Comparison of ENCODE assay signal across 8 cellular contexts in the genomic region with DNA sequence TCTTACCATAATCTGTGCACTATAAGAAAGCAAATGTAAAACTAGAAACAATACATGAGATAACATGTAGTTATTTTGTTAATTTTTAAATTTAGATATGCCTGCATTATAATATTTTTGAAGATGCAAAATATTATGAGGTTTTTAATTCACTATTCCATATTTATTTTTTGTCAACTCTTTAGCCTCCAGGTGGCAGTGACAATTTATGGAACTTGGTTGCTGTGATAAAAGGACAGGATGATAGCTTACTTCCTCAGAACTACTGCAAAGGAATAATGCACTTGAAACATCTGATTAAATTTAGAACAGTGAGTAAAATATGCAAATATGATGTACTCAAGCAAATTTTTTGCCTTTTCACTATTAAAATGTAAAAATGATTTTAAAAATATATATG. TPM values are rescaled to one million over a fixed set of nuclear protein-coding genes. Genes with fewer than 3 reads are reported as not detected.
DNase-seq lines count a peak whose midpoint lies in the region; ATAC-seq and TF ChIP-seq lines count a peak whose summit lies in the region.

No MANE protein-coding gene starts in this region.

- TF ChIP-seq CTCF in AG04449 (IDR thresholded peaks at IDR 0.05; ENCODE audit: insufficient read depth, low read length, missing control alignments), result peak; percentile 5
- TF ChIP-seq CTCF in OCI-LY1 (IDR thresholded peaks at IDR 0.05; ENCODE audit: low read length), result peak; percentile 31; the same call in 1 of the 2 replicates
- peak; percentile 36 for TF ChIP-seq CTCF in fibroblast of villous mesenchyme (IDR thresholded peaks at IDR 0.05; ENCODE audit: insufficient read depth, low read depth, low read length)

- no peaks in the 10 kb centered on the region for H3K9me3 ChIP-seq in OCI-LY1 (ENCODE audit: low read length)

- no peaks in the 10 kb centered on the region for H3K79me2 ChIP-seq in OCI-LY1 (ENCODE audit: insufficient read depth, low read length)

- H3K4me3 ChIP-seq in AG04449 (ENCODE audit: low read depth, low read length) (no peak overlapping the region), OCI-LY1 (ENCODE audit: low read depth, low read length, poor library complexity, severe bottlenecking) (no peak overlapping the region), fibroblast of villous mesenchyme (ENCODE audit: low read depth, low read length) (no peak overlapping the region)

- H3K27ac ChIP-seq in OCI-LY1 (ENCODE audit: low read depth, low read length, poor library complexity, severe bottlenecking), result no peak overlapping the region

- H3K9ac ChIP-seq in OCI-LY1 (ENCODE audit: low read length), result no peak overlapping the region

- no peaks in the 10 kb centered on the region for H3K4me1 ChIP-seq in OCI-LY1 (ENCODE audit: insufficient read depth, low read length, severe bottlenecking)

- no peaks in the 10 kb centered on the region for H3F3A ChIP-seq in OCI-LY1 (ENCODE audit: insufficient read depth, low read length)

- H4K20me1 ChIP-seq in OCI-LY1 (ENCODE audit: insufficient read depth, low read length), result no peaks in the 10 kb centered on the region

- no peaks in the 10 kb centered on the region for H3K36me3 ChIP-seq in OCI-LY1 (ENCODE audit: insufficient read depth, low read length)

- POLR2A ChIA-PET in AG04449 (lab: Yijun Ruan, JAX), result no interaction called here

- CTCF ChIA-PET in AG04449 (lab: Yijun Ruan, JAX), result interaction anchor here (0.6 to 5.6 kb wide), 13 partner anchors 10 to 206 kb away, joined by 3 to 55 read pairs (median 4); partner anchors contain the start of gene SPCS3

- H2AFZ ChIP-seq in OCI-LY1 (ENCODE audit: low read length), result no peak overlapping the region

- H3K27me3 ChIP-seq in OCI-LY1 (ENCODE audit: insufficient read depth, low read length), result no peaks in the 10 kb centered on the region

- no peaks in the 10 kb centered on the region for H3K9me2 ChIP-seq in OCI-LY1 (ENCODE audit: low read depth, low read length)

- peak; percentile 70 for ATAC-seq in GM18868 (IDR thresholded peaks at IDR 0.05; ENCODE audit: unreplicated experiment)
- ATAC-seq in GM19023 (IDR thresholded peaks at IDR 0.05; ENCODE audit: unreplicated experiment), result no peak
- ATAC-seq in HG02970 (IDR thresholded peaks at IDR 0.05; ENCODE audit: low FRiP score, unreplicated experiment), result no peak

- DNase-seq in AG04449 (ENCODE audit: low read depth, low spot score) (no peak), fibroblast of villous mesenchyme (ENCODE audit: low read depth) (peak; percentile 51), mucosa of gallbladder (ENCODE audit: low spot score) (no peak)
- DNase-seq in stimulated activated naive CD4-positive, alpha-beta T cell (lab: John Stamatoyannopoulos, UW), result no peak

- H3K4me2 ChIP-seq in OCI-LY1 (ENCODE audit: low read length), result no peak overlapping the region

RNA-seq across cellular contexts. Expression of gene SPATA4, which starts 45.1 kb away (rescaled TPM):
- total RNA-seq in fibroblast of villous mesenchyme (0.97 TPM in 1 of 2 replicates, not detected in the other), mucosa of gallbladder (0.29 TPM)
